Comparison of ENCODE assay signal across 10 cellular contexts in genomic region chr10:61390841-61391240, GRCh38.
DNase-seq lines count a peak whose midpoint lies in the region; ATAC-seq and TF ChIP-seq lines count a peak whose summit lies in the region.
"Had no signal": no experiment of that assay in that cellular context is flagged by ENCODE, and none has a peak within 500 bp of the region (broad histone marks: within the 10 kb centered on the region; RNA-seq: fewer than 3 reads in every experiment).

No MANE protein-coding gene starts in this region.

- no peaks in the 10 kb centered on the region for H3K4me1 ChIP-seq in esophagus squamous epithelium
- H3K4me1 ChIP-seq: suprapubic skin had no signal

- H3K4me3 ChIP-seq in esophagus squamous epithelium = no peak overlapping the region
- H3K4me3 ChIP-seq: suprapubic skin had no signal

- no peaks in the 10 kb centered on the region for H3K27me3 ChIP-seq in esophagus squamous epithelium
- H3K27me3 ChIP-seq: suprapubic skin had no signal

- no peaks in the 10 kb centered on the region for H3K9me3 ChIP-seq in esophagus squamous epithelium
- H3K9me3 ChIP-seq: suprapubic skin had no signal

- no peaks in the 10 kb centered on the region for H3K36me3 ChIP-seq in esophagus squamous epithelium
- H3K36me3 ChIP-seq: suprapubic skin had no signal

- WGBS in esophagus squamous epithelium, 2 donors = 50 to 61% methylated on average over 4 of the region's 4 CpGs

- no peak for TF ChIP-seq POLR2A in esophagus squamous epithelium (IDR thresholded peaks at IDR 0.05)

- H3K4me3 Mint-ChIP-seq in stimulated activated naive B cell treated with anti-CD40 and anti-IgM and Interleukin-4, amounts not matched to agents 10 μg/mL and 1 μg/mL and 100 μg/mL, for 72 hours = no peak overlapping the region

- intact Hi-C loops in esophagus squamous epithelium (cut with DNase I) = no loop called here

- no peak for TF ChIP-seq CTCF in esophagus squamous epithelium (IDR thresholded peaks at IDR 0.05)

- peaks cover 6 to 9% of the 10 kb centered on the region in 2 donors for H3K27me3 Mint-ChIP-seq in stimulated activated naive B cell treated with anti-CD40 and anti-IgM and Interleukin-4, amounts not matched to agents 10 μg/mL and 1 μg/mL and 100 μg/mL, for 72 hours

- no peaks in the 10 kb centered on the region for H3K36me3 Mint-ChIP-seq in stimulated activated naive B cell treated with anti-CD40 and anti-IgM and Interleukin-4, amounts not matched to agents 10 μg/mL and 1 μg/mL and 100 μg/mL, for 72 hours

- ATAC-seq in GM19324 (IDR thresholded peaks at IDR 0.05; ENCODE audit: low FRiP score, unreplicated experiment) = peak; percentile 75
- peak; percentile 87 for ATAC-seq in HG02759 (IDR thresholded peaks at IDR 0.05; ENCODE audit: unreplicated experiment)
- ATAC-seq in HG03520 (IDR thresholded peaks at IDR 0.05; ENCODE audit: unreplicated experiment) = peak; percentile 75
- ATAC-seq in stimulated activated naive B cell treated with anti-CD40 and anti-IgM and Interleukin-4, amounts not matched to agents 10 μg/mL and 1 μg/mL and 100 μg/mL, for 72 hours (replicated peaks) = peak; percentile 88 to 94

- no peak for DNase-seq in stimulated activated naive B cell treated with anti-CD40 and anti-IgM and Interleukin-4, amounts not matched to agents 10 μg/mL and 1 μg/mL and 100 μg/mL, for 72 hours
- no peak for DNase-seq in esophagus squamous epithelium (lab: John Stamatoyannopoulos, UW)
- DNase-seq in activated effector memory CD4-positive, alpha-beta T cell treated with Interleukin-2 at 50 U/mL for 16 hours = no peak
- DNase-seq in activated effector memory CD4-positive, alpha-beta T cell treated with anti-CD3 and anti-CD28 coated beads, Interleukin-2, amount 50 U/mL, for 16 hours = no peak
- DNase-seq: activated CD4-positive, alpha-beta T cell treated with anti-CD3 and anti-CD28 coated beads for 48 hours; stimulated activated CD4-positive, alpha-beta T cell treated with anti-CD3 and anti-CD28 coated beads, Interleukin-1b, Interleukin-23, amount 100 ng/mL, for 48 hours had no signal

- peaks cover 0 to 2% of the 10 kb centered on the region in 2 donors for H3K4me1 Mint-ChIP-seq in stimulated activated naive B cell treated with anti-CD40 and anti-IgM and Interleukin-4, amounts not matched to agents 10 μg/mL and 1 μg/mL and 100 μg/mL, for 72 hours

- H3K27ac Mint-ChIP-seq in stimulated activated naive B cell treated with anti-CD40 and anti-IgM and Interleukin-4, amounts not matched to agents 10 μg/mL and 1 μg/mL and 100 μg/mL, for 72 hours = no peak overlapping the region

- H3K27ac ChIP-seq in esophagus squamous epithelium = peak overlapping the region in 1 of 4 donors; percentile 1
- H3K27ac ChIP-seq: suprapubic skin had no signal

- H3K9me3 Mint-ChIP-seq in stimulated activated naive B cell treated with anti-CD40 and anti-IgM and Interleukin-4, amounts not matched to agents 10 μg/mL and 1 μg/mL and 100 μg/mL, for 72 hours = peaks cover 5 to 6% of the 10 kb centered on the region in 2 donors
